ENCODE assay signal across 9 cellular contexts in genomic region chr6:42030585-42031506, GRCh38. TPM values are rescaled to one million over a fixed set of nuclear protein-coding genes. Genes with fewer than 3 reads are reported as not detected.
DNase-seq lines count a peak whose midpoint lies in the region; ATAC-seq and TF ChIP-seq lines count a peak whose summit lies in the region.
"Had no signal": no experiment of that assay in that cellular context is flagged by ENCODE, and none has a peak within 500 bp of the region (broad histone marks: within the 10 kb centered on the region; RNA-seq: fewer than 3 reads in every experiment).

No MANE protein-coding gene starts in this region.

- DNase-seq in BE2C = peak; percentile 28
- DNase-seq in NAMALWA (ENCODE audit: low spot score) = peak; percentile 44
- DNase-seq in adipocyte (ENCODE audit: low read depth) = no peak
- no peak for DNase-seq in foreskin melanocyte
- no peak for DNase-seq in foreskin keratinocyte

- no peak overlapping the region for H3K27ac ChIP-seq in foreskin keratinocyte

- H3K4me3 ChIP-seq in BE2C (ENCODE audit: low read depth, low read length) (no peak overlapping the region), adipocyte (ENCODE audit: low read length) (no peak overlapping the region), mucosa of stomach (ENCODE audit: low read length) (no peak overlapping the region)
- H3K4me3 ChIP-seq: skin epidermis had no signal

- H3K9me3 ChIP-seq in BE2C (no peaks in the 10 kb centered on the region), adipocyte (ENCODE audit: control insufficient read depth, low read length) (no peaks in the 10 kb centered on the region), mucosa of stomach (ENCODE audit: control insufficient read depth, low read length) (no peaks in the 10 kb centered on the region)

- TF ChIP-seq CTCF in BE2C (IDR thresholded peaks at IDR 0.05; ENCODE audit: low read depth, low read length) (no peak), foreskin keratinocyte (conservative IDR thresholded peaks at IDR 0.05) (no peak)

- H3K27me3 ChIP-seq in BE2C (no peaks in the 10 kb centered on the region), adipocyte (replicated peaks; ENCODE audit: control insufficient read depth, insufficient read depth, low read length) (no peaks in the 10 kb centered on the region), mucosa of stomach (ENCODE audit: control insufficient read depth, insufficient read depth, low read length) (no peaks in the 10 kb centered on the region), foreskin keratinocyte (no peaks in the 10 kb centered on the region)

- H3K36me3 ChIP-seq in BE2C = no peaks in the 10 kb centered on the region; the same call in 1 of the 2 replicates
- no peaks in the 10 kb centered on the region for H3K36me3 ChIP-seq in adipocyte (ENCODE audit: control insufficient read depth, insufficient read depth, low read length, severe bottlenecking)
- no peaks in the 10 kb centered on the region for H3K36me3 ChIP-seq in mucosa of stomach (ENCODE audit: control insufficient read depth, insufficient read depth, low read length)

- H3K9ac ChIP-seq in adipocyte (ENCODE audit: low read length) (peak overlapping the region; percentile 13), mucosa of stomach (ENCODE audit: low read length) (peak overlapping the region; percentile 11)

- no peak for ATAC-seq in HG02981 (IDR thresholded peaks at IDR 0.05; ENCODE audit: unreplicated experiment)
- no peak for ATAC-seq in HG03196 (IDR thresholded peaks at IDR 0.05; ENCODE audit: unreplicated experiment)
- ATAC-seq in foreskin keratinocyte = no peak

- no peaks in the 10 kb centered on the region; the same call in 1 of the 2 replicates for H3K4me1 ChIP-seq in BE2C
- peaks cover 3% of the 10 kb centered on the region for H3K4me1 ChIP-seq in adipocyte (ENCODE audit: control insufficient read depth, insufficient read depth, low read length)
- peaks cover 17% of the 10 kb centered on the region for H3K4me1 ChIP-seq in mucosa of stomach (ENCODE audit: control insufficient read depth, insufficient read depth, low read length)
- H3K4me1 ChIP-seq in foreskin keratinocyte = no peaks in the 10 kb centered on the region

RNA-seq across cellular contexts. Expression of gene TAF8, which starts 19.5 kb away (rescaled TPM):
- 30.5 TPM for polyA plus RNA-seq in BE2C (2012; ENCODE audit: insufficient read depth, insufficient read length, low read depth)
- total RNA-seq in foreskin keratinocyte = 17.3 and 17.7 TPM in 2 replicates
- 9.7 and 10.0 TPM in 2 replicates for polyA plus RNA-seq in foreskin keratinocyte

Comparison
In these comparisons a context has a peak if more than half of its experiments do, and no peak if none do; other contexts are left out.
1. DNase-seq: peak in BE2C (single experiment) and NAMALWA (single experiment); none in adipocyte (single experiment), foreskin melanocyte (single experiment) and foreskin keratinocyte (0 of 2).